11 cellular contexts compared by ENCODE assay signal in the genomic region with DNA sequence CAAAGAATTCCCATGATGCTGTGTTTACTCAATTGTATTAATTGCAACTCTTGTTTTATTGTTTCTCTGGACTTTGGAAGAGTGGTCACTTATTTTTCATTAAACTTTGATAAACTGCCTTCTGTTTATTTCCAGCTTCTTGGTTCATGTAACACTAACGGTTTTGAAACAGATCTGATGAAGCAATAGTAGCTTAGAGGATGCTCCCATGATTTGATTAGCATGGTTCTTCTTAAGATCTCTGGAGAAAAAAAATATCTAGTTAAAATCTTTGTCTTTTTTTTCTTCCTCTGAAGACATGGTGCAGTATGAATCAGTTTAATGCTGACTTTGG.
A peak's percentile ranks its signal among the peaks of the same experiment; 100 is the strongest.
DNase-seq lines count a peak whose midpoint lies in the region; ATAC-seq and TF ChIP-seq lines count a peak whose summit lies in the region.
"Had no signal": no experiment of that assay in that cellular context is flagged by ENCODE, and none has a peak within 500 bp of the region (broad histone marks: within the 10 kb centered on the region; RNA-seq: fewer than 3 reads in every experiment).

No MANE protein-coding gene starts in this region.

- no peak for ATAC-seq in CD4-positive, alpha-beta T cell (ENCODE audit: poor library complexity)
- no peak for ATAC-seq in HG03378 (IDR thresholded peaks at IDR 0.05; ENCODE audit: unreplicated experiment)
- ATAC-seq in HG02763 (IDR thresholded peaks at IDR 0.05; ENCODE audit: unreplicated experiment), result no peak

- DNase-seq in CD4-positive, alpha-beta T cell, result no peak
- DNase-seq in NOMO-1 (lab: John Stamatoyannopoulos, UW; ENCODE audit: unreplicated experiment in 2 of 2) (peak; percentile 56 to 99), osteocyte (ENCODE audit: extremely low spot score, unreplicated experiment) (no peak), activated gamma-delta T cell (lab: John Stamatoyannopoulos, UW) (no peak), amniotic stem cell (lab: John Stamatoyannopoulos, UW) (no peak)
- DNase-seq: NCI-H524 treated with DMSO at 0.1 percent for 48 hours had no signal

- H3K27me3 Mint-ChIP-seq in CD4-positive, alpha-beta T cell, result no peaks in the 10 kb centered on the region
- no peaks in the 10 kb centered on the region for H3K27me3 Mint-ChIP-seq in dendritic cell treated with granulocyte-macrophage colony-stimulating factor and Interleukin-4, amounts not matched to agents 40 ng/mL and 50 ng/mL, for 4 days
- no peaks in the 10 kb centered on the region for H3K27me3 Mint-ChIP-seq in osteocyte (ENCODE audit: unreplicated experiment)
- H3K27me3 Mint-ChIP-seq: brain had no signal

- no peak overlapping the region for H3K4me3 Mint-ChIP-seq in CD4-positive, alpha-beta T cell
- H3K4me3 Mint-ChIP-seq in dendritic cell treated with granulocyte-macrophage colony-stimulating factor and Interleukin-4, amounts not matched to agents 40 ng/mL and 50 ng/mL, for 4 days, result peak overlapping the region; percentile 32
- peak overlapping the region; percentile 22 for H3K4me3 Mint-ChIP-seq in osteocyte (ENCODE audit: unreplicated experiment)
- H3K4me3 Mint-ChIP-seq: neural crest cell had no signal

- no peaks in the 10 kb centered on the region for H3K27me3 ChIP-seq in CD4-positive, alpha-beta T cell (ENCODE audit: control insufficient read depth, insufficient read depth, low read length)

- POLR2A ChIA-PET in CD4-positive, alpha-beta T cell (lab: Charles Lee), result no interaction called here

- H3K27ac Mint-ChIP-seq in CD4-positive, alpha-beta T cell, result peak overlapping the region; percentile 78
- peak overlapping the region; percentile 87 for H3K27ac Mint-ChIP-seq in dendritic cell treated with granulocyte-macrophage colony-stimulating factor and Interleukin-4, amounts not matched to agents 40 ng/mL and 50 ng/mL, for 4 days
- H3K27ac Mint-ChIP-seq in osteocyte (ENCODE audit: unreplicated experiment), result peak overlapping the region; percentile 88

- TF ChIP-seq CTCF in CD4-positive, alpha-beta T cell (IDR thresholded peaks at IDR 0.05), result no peak
- no peak for TF ChIP-seq CTCF in osteocyte (IDR thresholded peaks at IDR 0.05)

- peaks cover 41% of the 10 kb centered on the region for H3K4me1 Mint-ChIP-seq in CD4-positive, alpha-beta T cell (ENCODE audit: low read depth)
- H3K4me1 Mint-ChIP-seq in dendritic cell treated with granulocyte-macrophage colony-stimulating factor and Interleukin-4, amounts not matched to agents 40 ng/mL and 50 ng/mL, for 4 days (ENCODE audit: low read depth), result peaks cover 76% of the 10 kb centered on the region
- peaks cover 71% of the 10 kb centered on the region for H3K4me1 Mint-ChIP-seq in osteocyte (ENCODE audit: unreplicated experiment)

- no peaks in the 10 kb centered on the region for H3K9me3 Mint-ChIP-seq in CD4-positive, alpha-beta T cell
- H3K9me3 Mint-ChIP-seq in dendritic cell treated with granulocyte-macrophage colony-stimulating factor and Interleukin-4, amounts not matched to agents 40 ng/mL and 50 ng/mL, for 4 days, result no peaks in the 10 kb centered on the region
- no peaks in the 10 kb centered on the region for H3K9me3 Mint-ChIP-seq in osteocyte (ENCODE audit: unreplicated experiment)
- H3K9me3 Mint-ChIP-seq: brain, neural crest cell had no signal

- CTCF ChIA-PET in CD4-positive, alpha-beta T cell (lab: Charles Lee), result no interaction called here

- no peak overlapping the region for H3K27ac ChIP-seq in CD4-positive, alpha-beta T cell (ENCODE audit: low read depth, low read length)

- no peaks in the 10 kb centered on the region for H3K9me3 ChIP-seq in CD4-positive, alpha-beta T cell (ENCODE audit: control insufficient read depth, low read length)

- peaks cover 15% of the 10 kb centered on the region for H3K36me3 Mint-ChIP-seq in CD4-positive, alpha-beta T cell (ENCODE audit: low read depth)
- H3K36me3 Mint-ChIP-seq in dendritic cell treated with granulocyte-macrophage colony-stimulating factor and Interleukin-4, amounts not matched to agents 40 ng/mL and 50 ng/mL, for 4 days (ENCODE audit: low read depth), result peaks cover 24% of the 10 kb centered on the region
- peaks cover 48% of the 10 kb centered on the region for H3K36me3 Mint-ChIP-seq in osteocyte (ENCODE audit: unreplicated experiment)

- intact Hi-C loops in CD4-positive, alpha-beta T cell (cut with DNase I, micrococcal nuclease), result no loop called here
- intact Hi-C loops in dendritic cell treated with granulocyte-macrophage colony-stimulating factor and Interleukin-4, amounts not matched to agents 40 ng/mL and 50 ng/mL, for 4 days (cut with micrococcal nuclease), result no loop called here

Comparison
In these comparisons a context has a peak if more than half of its experiments do, and no peak if none do; other contexts are left out.
1. DNase-seq: peak in NOMO-1 (2 of 2); none in CD4-positive, alpha-beta T cell (0 of 10), osteocyte (single experiment), activated gamma-delta T cell (single experiment) and amniotic stem cell (single experiment).
2. Peak in every context shown above with its lines, with median percentiles within 50 percentile points of each other: H3K27ac Mint-ChIP-seq.